10 cellular contexts compared by ENCODE assay signal in the genomic region with DNA sequence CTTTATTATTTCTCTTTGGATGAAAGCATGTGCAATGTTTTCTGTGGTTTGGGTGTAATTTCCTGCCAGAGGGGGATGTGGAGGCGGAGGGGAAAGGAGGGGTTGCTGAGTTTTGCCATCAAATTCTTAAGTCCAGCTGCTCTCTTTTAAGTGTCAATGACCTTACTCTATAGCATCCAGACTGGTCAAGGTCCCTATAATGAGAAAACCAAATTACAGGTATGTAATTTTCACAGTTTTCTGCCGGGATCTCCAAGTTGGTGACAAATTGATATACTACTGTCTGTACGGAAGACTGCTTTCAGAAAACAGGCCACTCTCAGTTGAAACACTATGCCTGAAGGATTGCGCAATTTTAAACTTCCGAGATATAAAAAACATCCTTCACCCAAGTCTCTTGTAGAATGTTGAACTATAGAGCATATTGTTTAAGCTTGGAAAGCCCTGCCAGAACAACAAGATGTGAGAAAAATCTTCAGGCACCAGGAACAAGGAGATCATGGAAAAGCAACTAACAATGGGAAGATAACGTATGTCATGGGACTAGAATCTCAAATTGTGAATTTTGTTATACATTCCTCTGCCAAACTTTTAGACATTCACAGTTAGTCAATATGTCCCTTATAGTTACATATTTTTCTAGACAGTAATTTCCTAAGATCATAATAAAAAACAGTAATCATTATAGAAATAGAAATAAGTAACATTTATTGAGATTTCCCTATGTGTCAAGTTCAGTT.
A peak's percentile ranks its signal among the peaks of the same experiment; 100 is the strongest.
DNase-seq lines count a peak whose midpoint lies in the region; ATAC-seq, FAIRE-seq and TF ChIP-seq lines count a peak whose summit lies in the region.
"Had no signal": no experiment of that assay in that cellular context is flagged by ENCODE, and none has a peak within 500 bp of the region (broad histone marks: within the 10 kb centered on the region; RNA-seq: fewer than 3 reads in every experiment).

No MANE protein-coding gene starts in this region.

- peaks cover 42 to 50% of the 10 kb centered on the region in 2 experiments for H3K4me1 ChIP-seq in neutrophil (ENCODE audit: control insufficient read depth in 1 of 2, insufficient read depth in 1 of 2, low read depth in 1 of 2, low read length in 1 of 2)

- H3K27me3 ChIP-seq in neutrophil (no peaks in the 10 kb centered on the region), H7 (ENCODE audit: control insufficient read depth, insufficient read depth, low read length) (no peaks in the 10 kb centered on the region)

- H3K4me3 ChIP-seq in neutrophil (ENCODE audit: low read depth in 1 of 2, low read length in 1 of 2) (peak overlapping the region; percentile 3 to 25), H7 (ENCODE audit: insufficient read depth, low read depth, low read length) (no peak overlapping the region)

- H3K27ac Mint-ChIP-seq in activated naive CD8-positive, alpha-beta T cell treated with anti-CD3 and anti-CD28 coated beads, Interleukin-2, amount 50 U/mL, for 24 hours: peak overlapping the region; percentile 76

- DNase-seq in GM12891 (ENCODE audit: insufficient read length, low spot score) (no peak), SK-MEL-5 (ENCODE audit: low read depth, low spot score) (peak; percentile 91), GOT3 (lab: John Stamatoyannopoulos, UW) (no peak), H7 (no peak), HPDE6-E6E7 (ENCODE audit: extremely low spot score) (no peak)
- peak; percentile 46 for DNase-seq in activated naive CD8-positive, alpha-beta T cell treated with anti-CD3 and anti-CD28 coated beads, Interleukin-2, amount 50 U/mL, for 24 hours
- DNase-seq: HCEC 1CT had no signal

- peaks cover 8% of the 10 kb centered on the region for H3K36me3 Mint-ChIP-seq in activated naive CD8-positive, alpha-beta T cell treated with anti-CD3 and anti-CD28 coated beads, Interleukin-2, amount 50 U/mL, for 24 hours (ENCODE audit: low read depth)

- peak overlapping the region; percentile 63 for H3K4me3 Mint-ChIP-seq in activated naive CD8-positive, alpha-beta T cell treated with anti-CD3 and anti-CD28 coated beads, Interleukin-2, amount 50 U/mL, for 24 hours

- peaks cover 69% of the 10 kb centered on the region for H3K4me1 Mint-ChIP-seq in activated naive CD8-positive, alpha-beta T cell treated with anti-CD3 and anti-CD28 coated beads, Interleukin-2, amount 50 U/mL, for 24 hours

- H3K27me3 Mint-ChIP-seq in activated naive CD8-positive, alpha-beta T cell treated with anti-CD3 and anti-CD28 coated beads, Interleukin-2, amount 50 U/mL, for 24 hours: no peaks in the 10 kb centered on the region

- no peaks in the 10 kb centered on the region for H3K9me3 ChIP-seq in neutrophil

- peak overlapping the region; percentile 85 for H3K27ac ChIP-seq in neutrophil

- peaks cover 3% of the 10 kb centered on the region for H3K9me3 Mint-ChIP-seq in activated naive CD8-positive, alpha-beta T cell treated with anti-CD3 and anti-CD28 coated beads, Interleukin-2, amount 50 U/mL, for 24 hours

- in situ Hi-C loops in SK-MEL-5 (cut with HindIII; ENCODE audit: low pct_unique_long_range_greater_than_20kb, low sequenced_read_pairs): no loop called here

- peak; percentile 45 for ATAC-seq in activated naive CD8-positive, alpha-beta T cell treated with anti-CD3 and anti-CD28 coated beads, Interleukin-2, amount 50 U/mL, for 24 hours
- ATAC-seq in HG02610 (IDR thresholded peaks at IDR 0.05; ENCODE audit: unreplicated experiment): no peak

- H3K36me3 ChIP-seq in neutrophil (no peaks in the 10 kb centered on the region), H7 (replicated peaks; ENCODE audit: control insufficient read depth, insufficient read depth, low read length) (no peaks in the 10 kb centered on the region)

- TF ChIP-seq CTCF in neutrophil (IDR thresholded peaks at IDR 0.05): no peak

- TF ChIP-seq POLR2A in GM12891 (IDR thresholded peaks at IDR 0.05; ENCODE audit: low read depth, low read length): no peak

- FAIRE-seq in GM12891 (lab: Jason Lieb, UNC): peak; percentile 59
- FAIRE-seq: endometrium had no signal

TF ChIP-seq in GM12891, 5 proteins besides CTCF, POLR2A, EP300 and RAD21:
- no peak for TF ChIP-seq PAX5 (IDR thresholded peaks at IDR 0.05; ENCODE audit: insufficient read depth, low read length, severe bottlenecking)
- TF ChIP-seq SPI1 (IDR thresholded peaks at IDR 0.05; ENCODE audit: low read depth, low read length): no peak
- no peak for TF ChIP-seq POU2F2 (IDR thresholded peaks at IDR 0.05; ENCODE audit: low read depth, low read length)
- TF ChIP-seq TAF1 (IDR thresholded peaks at IDR 0.05; ENCODE audit: low read depth, low read length): no peak
- no peak for TF ChIP-seq POLR2AphosphoS5 (IDR thresholded peaks at IDR 0.05; ENCODE audit: low read depth, low read length)

Comparison
In these comparisons a context has a peak if more than half of its experiments do, and no peak if none do; other contexts are left out.
1. DNase-seq: peak in SK-MEL-5 (single experiment) and activated naive CD8-positive, alpha-beta T cell treated with anti-CD3 and anti-CD28 coated beads, Interleukin-2, amount 50 U/mL, for 24 hours (single experiment); none in GM12891 (single experiment), GOT3 (single experiment), H7 (single experiment) and HPDE6-E6E7 (single experiment).